31 cellular contexts compared by ENCODE assay signal in genomic region chr1:22260860-22261432, GRCh38.
"Had no signal": no experiment of that assay in that cellular context is flagged by ENCODE, and none has a peak within 500 bp of the region (broad histone marks: within the 10 kb centered on the region; RNA-seq: fewer than 3 reads in every experiment).

No MANE protein-coding gene starts in this region.

- H3K9me3 Mint-ChIP-seq: activated naive CD4-positive, alpha-beta T cell treated with anti-CD3 and anti-CD28 coated beads, Interleukin-2, amount 10 ng/mL, durations not matched to agents 7 days and 5 days; activated naive CD8-positive, alpha-beta T cell treated with anti-CD3 and anti-CD28 coated beads, Interleukin-2, amount 10 ng/mL, durations not matched to agents 7 days and 5 days; nephron progenitor cell had no signal

- H3K9me3 ChIP-seq: esophagus squamous epithelium, pancreas, psoas muscle, right atrium auricular region, suprapubic skin, tibial artery had no signal

- H3K27ac Mint-ChIP-seq: activated naive CD4-positive, alpha-beta T cell treated with anti-CD3 and anti-CD28 coated beads, Interleukin-2, amount 10 ng/mL, durations not matched to agents 7 days and 5 days; activated naive CD8-positive, alpha-beta T cell treated with anti-CD3 and anti-CD28 coated beads, Interleukin-2, amount 10 ng/mL, durations not matched to agents 7 days and 5 days; nephron progenitor cell; stimulated activated naive B cell treated with anti-CD40 and anti-IgM and Interleukin-4, amounts not matched to agents 10 μg/mL and 1 μg/mL and 100 μg/mL, for 72 hours had no signal

- DNase-seq: activated CD4-positive, alpha-beta T cell treated with anti-CD3 and anti-CD28 coated beads for 48 hours; activated CD4-positive, alpha-beta T cell treated with anti-CD3 and anti-CD28 coated beads, Interleukin-2, amount 50 U/mL, for 48 hours; activated CD8-positive, alpha-beta memory T cell treated with anti-CD3 and anti-CD28 coated beads for 24 hours; activated gamma-delta T cell; activated naive CD4-positive, alpha-beta T cell treated with anti-CD3 and anti-CD28 coated beads, Interleukin-2, amount 10 ng/mL, durations not matched to agents 7 days and 5 days; activated naive CD8-positive, alpha-beta T cell treated with anti-CD3 and anti-CD28 coated beads, Interleukin-2, amount 10 ng/mL, durations not matched to agents 7 days and 5 days; brain microvascular endothelial cell; caudate nucleus; esophagus squamous epithelium; islet precursor cell; left cardiac atrium; left ventricle myocardium superior; naive B cell; nephron progenitor cell; nucleus accumbens; psoas muscle; stimulated activated CD4-positive, alpha-beta T cell treated with anti-CD3 and anti-CD28 coated beads, Interleukin-1b, Interleukin-23, amount 100 ng/mL, for 48 hours; stimulated activated naive B cell treated with anti-CD40 and anti-IgM and Interleukin-4, amounts not matched to agents 10 μg/mL and 1 μg/mL and 100 μg/mL, for 72 hours; T-helper 1 cell; T-helper 9 cell; tibial artery; WERI-Rb-1 had no signal

- H3K36me3 ChIP-seq: brain microvascular endothelial cell, esophagus squamous epithelium, pancreas, right atrium auricular region, suprapubic skin, tibial artery, WERI-Rb-1 had no signal

- H3K4me2 ChIP-seq: smooth muscle cell had no signal

- H3K4me1 ChIP-seq: pancreas, psoas muscle, right atrium auricular region, tibial artery had no signal

- H3K27ac ChIP-seq: brain microvascular endothelial cell, epithelial cell of prostate, esophagus squamous epithelium, pancreas, psoas muscle, right atrium auricular region, suprapubic skin, tibial artery, WERI-Rb-1 had no signal

- H3K27me3 ChIP-seq: brain microvascular endothelial cell, pancreas, right atrium auricular region had no signal

- H3K4me1 Mint-ChIP-seq: activated naive CD4-positive, alpha-beta T cell treated with anti-CD3 and anti-CD28 coated beads, Interleukin-2, amount 10 ng/mL, durations not matched to agents 7 days and 5 days; activated naive CD8-positive, alpha-beta T cell treated with anti-CD3 and anti-CD28 coated beads, Interleukin-2, amount 10 ng/mL, durations not matched to agents 7 days and 5 days had no signal

- H3K4me3 Mint-ChIP-seq: activated naive CD4-positive, alpha-beta T cell treated with anti-CD3 and anti-CD28 coated beads, Interleukin-2, amount 10 ng/mL, durations not matched to agents 7 days and 5 days; activated naive CD8-positive, alpha-beta T cell treated with anti-CD3 and anti-CD28 coated beads, Interleukin-2, amount 10 ng/mL, durations not matched to agents 7 days and 5 days; nephron progenitor cell; stimulated activated naive B cell treated with anti-CD40 and anti-IgM and Interleukin-4, amounts not matched to agents 10 μg/mL and 1 μg/mL and 100 μg/mL, for 72 hours had no signal

- H3K4me3 ChIP-seq: esophagus squamous epithelium, pancreas, psoas muscle, right atrium auricular region, smooth muscle cell, suprapubic skin, tibial artery had no signal

- FAIRE-seq: astrocyte, frontal cortex, pancreas, TTC549 had no signal

- ATAC-seq: activated CD4-positive, CD25-positive, alpha-beta regulatory T cell treated with anti-CD3 and anti-CD28 coated beads, Interleukin-2, amount 50 U/mL, for 24 hours; left cardiac atrium; left ventricle myocardium superior; pancreas; psoas muscle; stimulated activated naive B cell treated with anti-CD40 and anti-IgM and Interleukin-4, amounts not matched to agents 10 μg/mL and 1 μg/mL and 100 μg/mL, for 72 hours had no signal

- H3K36me3 Mint-ChIP-seq: activated naive CD4-positive, alpha-beta T cell treated with anti-CD3 and anti-CD28 coated beads, Interleukin-2, amount 10 ng/mL, durations not matched to agents 7 days and 5 days; activated naive CD8-positive, alpha-beta T cell treated with anti-CD3 and anti-CD28 coated beads, Interleukin-2, amount 10 ng/mL, durations not matched to agents 7 days and 5 days; naive B cell; stimulated activated naive B cell treated with anti-CD40 and anti-IgM and Interleukin-4, amounts not matched to agents 10 μg/mL and 1 μg/mL and 100 μg/mL, for 72 hours had no signal

- H3K27me3 Mint-ChIP-seq: activated naive CD8-positive, alpha-beta T cell treated with anti-CD3 and anti-CD28 coated beads, Interleukin-2, amount 10 ng/mL, durations not matched to agents 7 days and 5 days had no signal
